In the genomic region with DNA sequence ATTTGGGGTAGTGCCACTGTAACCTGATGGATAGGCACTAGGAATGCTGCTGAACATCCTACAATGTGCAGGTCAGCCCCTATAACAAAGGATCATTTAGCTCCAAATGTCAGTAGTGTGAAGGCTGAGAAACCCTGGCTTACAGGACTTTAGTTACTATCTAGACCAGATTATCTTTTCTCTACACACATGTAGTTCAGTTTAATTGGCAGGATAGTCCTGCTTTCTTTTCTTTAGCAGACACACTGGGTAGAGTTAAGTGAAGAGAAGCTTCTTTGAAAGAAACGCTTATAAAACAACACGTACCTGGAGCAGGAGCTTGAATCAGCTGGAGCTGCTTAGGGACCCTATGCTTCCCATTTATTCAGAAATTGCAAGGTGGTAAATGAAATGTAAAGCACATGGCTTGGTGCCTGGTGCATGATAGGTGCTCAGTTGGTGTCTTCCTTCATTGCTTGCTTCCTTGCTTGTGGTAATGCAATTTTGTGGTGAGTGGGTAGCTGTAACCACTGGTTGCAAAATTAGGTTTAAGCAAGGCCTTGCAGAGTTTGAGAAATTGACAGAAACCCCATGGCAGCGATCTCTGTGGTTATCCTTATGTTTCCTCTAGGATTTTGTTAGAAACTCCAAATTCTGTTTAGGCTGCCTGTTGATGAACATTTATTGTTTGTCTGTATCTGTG, we compare ENCODE assay signal across 16 cellular contexts. TPM values are rescaled to one million over a fixed set of nuclear protein-coding genes. Genes with fewer than 3 reads are reported as not detected.
A peak's percentile ranks its signal among the peaks of the same experiment; 100 is the strongest.
DNase-seq lines count a peak whose midpoint lies in the region; ATAC-seq, FAIRE-seq and TF ChIP-seq lines count a peak whose summit lies in the region.
"Had no signal": no experiment of that assay in that cellular context is flagged by ENCODE, and none has a peak within 500 bp of the region (broad histone marks: within the 10 kb centered on the region; RNA-seq: fewer than 3 reads in every experiment).

No MANE protein-coding gene starts in this region.

- peaks cover 91% of the 10 kb centered on the region for H3K79me2 ChIP-seq in HepG2 (ENCODE audit: insufficient read depth, low read length)

- no peak overlapping the region for H3K4me3 ChIP-seq in HUES48 (ENCODE audit: low read depth, low read length)
- H3K4me3 ChIP-seq in HepG2 (replicated peaks in 1 of 3; ENCODE audit: insufficient read depth in 1 of 3, low read depth in 2 of 3, low read length in 3 of 3) = no peak overlapping the region

- no peak for TF ChIP-seq CTCF in HepG2 (CRISPR knock-in tag; IDR thresholded peaks at IDR 0.05)

- intact Hi-C loops in HepG2 (cut with micrococcal nuclease; ENCODE audit: unreplicated experiment) = no loop called here

- H3K4me2 ChIP-seq in HepG2 (ENCODE audit: low read depth, low read length) = no peak overlapping the region

- H3K27me3 ChIP-seq in HUES48 (ENCODE audit: control insufficient read depth, insufficient read depth, low read length) = no peaks in the 10 kb centered on the region
- no peaks in the 10 kb centered on the region for H3K27me3 ChIP-seq in HepG2 (ENCODE audit: control insufficient read depth in 1 of 2, insufficient read depth in 2 of 2, low read length in 2 of 2)

- no peaks in the 10 kb centered on the region for H3K9me3 ChIP-seq in HUES48 (ENCODE audit: control insufficient read depth, insufficient read depth, low read length)
- H3K9me3 ChIP-seq in HepG2 (ENCODE audit: low read length) = no peaks in the 10 kb centered on the region

- 98% methylated on average over 3 of the region's 3 CpGs for WGBS in HepG2 (ENCODE audit: low lambda C conversion rate)

- DNase-seq in AML-193 (lab: John Stamatoyannopoulos, UW) = peak; percentile 94 to 97
- peak; percentile 19 for DNase-seq in UCSD-AML1 (lab: John Stamatoyannopoulos, UW; ENCODE audit: unreplicated experiment)
- no peak for DNase-seq in HepG2 (ENCODE audit: low spot score)
- no peak for DNase-seq in HEK293T (ENCODE audit: extremely low spot score)
- DNase-seq in T1000 (lab: John Stamatoyannopoulos, UW) = no peak
- DNase-seq in ureter (ENCODE audit: low spot score) = no peak
- DNase-seq: amniotic stem cell, NCI-H510A treated with DMSO at 0.1 percent for 48 hours, retina had no signal

- POLR2A ChIA-PET in HepG2 (lab: Yijun Ruan, JAX) (interaction anchor here (1.2 kb wide), 1 partner anchor 9 kb away, joined by 3 read pairs; a partner anchor contains a TSS), HEK293T (lab: Yijun Ruan, JAX) (no interaction called here)

- CTCF ChIA-PET in HepG2 (lab: Yijun Ruan, JAX; ENCODE audit: low intra/inter-chr PET ratio, low total read pairs) = no interaction called here
- CTCF ChIA-PET in HEK293T (lab: Yijun Ruan, JAX) = interaction anchor here (0.8 kb wide), 2 partner anchors 24 to 48 kb away, joined by 3 read pairs; no protein-coding TSS in a partner anchor

- H4K20me1 ChIP-seq in HepG2 (ENCODE audit: insufficient read depth, low read length) = peaks cover 18% of the 10 kb centered on the region

- no peak for TF ChIP-seq POLR2A in HepG2 (IDR thresholded peaks at IDR 0.05; ENCODE audit: insufficient read depth in 1 of 2, low read depth in 2 of 2, low read length in 2 of 2)

- H2AFZ ChIP-seq in HepG2 (ENCODE audit: low read length) = no peak overlapping the region

- ATAC-seq in HepG2 (no peak), HG03045 (IDR thresholded peaks at IDR 0.05; ENCODE audit: unreplicated experiment) (no peak)

- no peak for FAIRE-seq in HepG2 (lab: Jason Lieb, UNC)
- FAIRE-seq: GM18507, HTR-8/SVneo, TTC549 had no signal

- H3K4me1 ChIP-seq in HUES48 (ENCODE audit: control insufficient read depth, insufficient read depth, low read length) (peaks cover 42% of the 10 kb centered on the region), HepG2 (ENCODE audit: insufficient read depth, low read length) (peaks cover 62% of the 10 kb centered on the region)

- TF ChIP-seq EP300 in HepG2 (IDR thresholded peaks at IDR 0.05; ENCODE audit: low read depth in 2 of 2, low read length in 2 of 2) (no peak), HepG2 (CRISPR knock-in tag; IDR thresholded peaks at IDR 0.05; ENCODE audit: borderline replicate concordance) (no peak)

- BruUV-seq in HepG2 (replicated peaks; lab: Mats Ljungman, UMichigan) = no TSS peak

- peaks cover 2% of the 10 kb centered on the region; the same call in 1 of the 2 replicates for H3K36me3 ChIP-seq in HUES48 (ENCODE audit: control insufficient read depth, insufficient read depth, low read length)
- H3K36me3 ChIP-seq in HepG2 (replicated peaks in 1 of 2; ENCODE audit: control insufficient read depth in 1 of 2, insufficient read depth in 2 of 2, low read length in 2 of 2) = no peaks in the 10 kb centered on the region; a peak in 1 of 5 replicates

- no peak for TF ChIP-seq RAD21 in HepG2 (CRISPR knock-in tag; IDR thresholded peaks at IDR 0.05)

- no peak overlapping the region for H3K9ac ChIP-seq in HUES48 (ENCODE audit: low read depth, low read length)
- no peak overlapping the region for H3K9ac ChIP-seq in HepG2 (ENCODE audit: insufficient read depth, low read depth, low read length)

- in situ Hi-C loops in HepG2 (cut with HindIII; ENCODE audit: extremely low pct_ligation_motif_present, low pct_unique_long_range_greater_than_20kb) = loop anchor here (10.0 kb wide), 1 partner anchor 84 kb away; no protein-coding TSS in a partner anchor

- H3K27ac ChIP-seq in HUES48 (ENCODE audit: low read depth, low read length) (peak overlapping the region; percentile 16), HepG2 (ENCODE audit: extremely low read length, insufficient read depth, low read length) (no peak overlapping the region)
- H3K27ac ChIP-seq: epithelial cell of prostate had no signal

RNA-seq across cellular contexts. Expression of a gene that starts 9.4 kb away (rescaled TPM):
- 175 and 204 TPM in 2 replicates for total RNA-seq in HepG2 (2016; rRNA removed; fragmentation: Illumina TruSeq; extraction: Trizol)
- 260 and 296 TPM in 2 replicates for total RNA-seq in HepG2 (2016; cell fraction: cytosol; rRNA removed; fragmentation: Illumina TruSeq; extraction: Trizol; ENCODE audit: low read depth)
- 189 and 192 TPM in 2 replicates for total RNA-seq in HepG2 (2016; cell fraction: insoluble cytoplasmic fraction; rRNA removed; fragmentation: Illumina TruSeq; extraction: Trizol)
- 531 and 570 TPM in 2 replicates for total RNA-seq in HepG2 (2016; cell fraction: membrane; rRNA removed; fragmentation: Illumina TruSeq; extraction: Trizol)
- 102 and 120 TPM in 2 replicates for total RNA-seq in HepG2 (2016; cell fraction: nucleus; rRNA removed; fragmentation: Illumina TruSeq; extraction: Trizol)
- polyA plus RNA-seq in HepG2 (2011; rRNA removed) = 96.9 and 123 TPM in 2 replicates
- polyA plus RNA-seq in HepG2 (2011; cell fraction: cytosol; rRNA removed) = 57.9 and 89.7 TPM in 2 replicates
- polyA plus RNA-seq in HepG2 (2011; cell fraction: nucleus; rRNA removed) = 22.0 and 27.5 TPM in 2 replicates
- polyA plus RNA-seq in HepG2 (2012) = 128 and 134 TPM in 2 replicates
- polyA plus RNA-seq in HepG2 (2016; cell fraction: cytosol; fragmentation: Illumina TruSeq; extraction: Trizol; ENCODE audit: low read depth) = 385 and 459 TPM in 2 replicates
- polyA plus RNA-seq in HepG2 (2016; cell fraction: insoluble cytoplasmic fraction; fragmentation: Illumina TruSeq; extraction: Trizol; ENCODE audit: low read depth) = 218 and 221 TPM in 2 replicates
- 534 and 554 TPM in 2 replicates for polyA plus RNA-seq in HepG2 (2016; cell fraction: membrane; fragmentation: Illumina TruSeq; extraction: Trizol; ENCODE audit: low read depth)
- polyA plus RNA-seq in HepG2 (2016; cell fraction: nucleus; fragmentation: Illumina TruSeq; extraction: Trizol; ENCODE audit: insufficient read depth, low read depth) = 143 and 144 TPM in 2 replicates
- polyA minus RNA-seq in HepG2 (2011; rRNA and poly(A)+ RNA removed; ENCODE audit: low replicate concordance) = 23.0 and 41.2 TPM in 2 replicates
- polyA minus RNA-seq in HepG2 (2011; cell fraction: cytosol; rRNA and poly(A)+ RNA removed) = 66.7 and 68.9 TPM in 2 replicates
- polyA minus RNA-seq in HepG2 (2011; cell fraction: nucleus; rRNA and poly(A)+ RNA removed) = 50.9 and 56.4 TPM in 2 replicates
- 80.3 TPM for total RNA-seq in ureter

RNA-seq across cellular contexts. Expression of a gene that starts 43.6 kb away (rescaled TPM):
- total RNA-seq in HepG2 (2016; rRNA removed; fragmentation: Illumina TruSeq; extraction: Trizol) = not detected in 2 replicates
- total RNA-seq in HepG2 (2016; cell fraction: cytosol; rRNA removed; fragmentation: Illumina TruSeq; extraction: Trizol; ENCODE audit: low read depth) = not detected in 2 replicates
- total RNA-seq in HepG2 (2016; cell fraction: insoluble cytoplasmic fraction; rRNA removed; fragmentation: Illumina TruSeq; extraction: Trizol) = not detected in 2 replicates
- not detected in 2 replicates for total RNA-seq in HepG2 (2016; cell fraction: membrane; rRNA removed; fragmentation: Illumina TruSeq; extraction: Trizol)
- total RNA-seq in HepG2 (2016; cell fraction: nucleus; rRNA removed; fragmentation: Illumina TruSeq; extraction: Trizol) = not detected in 2 replicates
- polyA plus RNA-seq in HepG2 (2011; rRNA removed) = not detected in 2 replicates
- not detected in 2 replicates for polyA plus RNA-seq in HepG2 (2011; cell fraction: cytosol; rRNA removed)
- polyA plus RNA-seq in HepG2 (2011; cell fraction: nucleus; rRNA removed) = not detected in 2 replicates
- polyA plus RNA-seq in HepG2 (2012) = 0.19 and 0.24 TPM in 2 replicates
- not detected in 2 replicates for polyA plus RNA-seq in HepG2 (2016; cell fraction: cytosol; fragmentation: Illumina TruSeq; extraction: Trizol; ENCODE audit: low read depth)
- polyA plus RNA-seq in HepG2 (2016; cell fraction: insoluble cytoplasmic fraction; fragmentation: Illumina TruSeq; extraction: Trizol; ENCODE audit: low read depth) = not detected in 2 replicates
- polyA plus RNA-seq in HepG2 (2016; cell fraction: membrane; fragmentation: Illumina TruSeq; extraction: Trizol; ENCODE audit: low read depth) = not detected in 2 replicates
- polyA plus RNA-seq in HepG2 (2016; cell fraction: nucleus; fragmentation: Illumina TruSeq; extraction: Trizol; ENCODE audit: insufficient read depth, low read depth) = not detected in 2 replicates
- not detected in 2 replicates for polyA minus RNA-seq in HepG2 (2011; rRNA and poly(A)+ RNA removed; ENCODE audit: low replicate concordance)
- polyA minus RNA-seq in HepG2 (2011; cell fraction: cytosol; rRNA and poly(A)+ RNA removed) = not detected in 2 replicates
- not detected in 2 replicates for polyA minus RNA-seq in HepG2 (2011; cell fraction: nucleus; rRNA and poly(A)+ RNA removed)
- total RNA-seq in ureter = 5.2 TPM
- total RNA-seq: H4 had no signal

RNA-seq across cellular contexts. Expression of a gene that starts 55.0 kb away (rescaled TPM):
- total RNA-seq in HepG2 (2016; rRNA removed; fragmentation: Illumina TruSeq; extraction: Trizol) (0.11 and 0.15 TPM in 2 replicates), ureter (0.70 TPM)
- total RNA-seq in HepG2 (2016; cell fraction: cytosol; rRNA removed; fragmentation: Illumina TruSeq; extraction: Trizol; ENCODE audit: low read depth) = 0.09 and 0.10 TPM in 2 replicates
- total RNA-seq in HepG2 (2016; cell fraction: insoluble cytoplasmic fraction; rRNA removed; fragmentation: Illumina TruSeq; extraction: Trizol) = 0.06 and 0.11 TPM in 2 replicates
- total RNA-seq in HepG2 (2016; cell fraction: membrane; rRNA removed; fragmentation: Illumina TruSeq; extraction: Trizol) = 0.10 TPM in 1 of 2 replicates, not detected in the other
- 0.40 and 0.50 TPM in 2 replicates for total RNA-seq in HepG2 (2016; cell fraction: nucleus; rRNA removed; fragmentation: Illumina TruSeq; extraction: Trizol)
- 0.01 and 0.05 TPM in 2 replicates for polyA plus RNA-seq in HepG2 (2011; rRNA removed)
- polyA plus RNA-seq in HepG2 (2011; cell fraction: cytosol; rRNA removed) = 0.04 and 0.09 TPM in 2 replicates
- polyA plus RNA-seq in HepG2 (2011; cell fraction: nucleus; rRNA removed) = 0.06 and 0.10 TPM in 2 replicates
- polyA plus RNA-seq in HepG2 (2012) = 0.04 TPM in 1 of 2 replicates, not detected in the other
- 0.05 TPM in 1 of 2 replicates, not detected in the other for polyA plus RNA-seq in HepG2 (2016; cell fraction: cytosol; fragmentation: Illumina TruSeq; extraction: Trizol; ENCODE audit: low read depth)
- 0.08 TPM in 1 of 2 replicates, not detected in the other for polyA plus RNA-seq in HepG2 (2016; cell fraction: insoluble cytoplasmic fraction; fragmentation: Illumina TruSeq; extraction: Trizol; ENCODE audit: low read depth)
- 0.06 TPM in 1 of 2 replicates, not detected in the other for polyA plus RNA-seq in HepG2 (2016; cell fraction: membrane; fragmentation: Illumina TruSeq; extraction: Trizol; ENCODE audit: low read depth)
- polyA plus RNA-seq in HepG2 (2016; cell fraction: nucleus; fragmentation: Illumina TruSeq; extraction: Trizol; ENCODE audit: insufficient read depth, low read depth) = 0.20 and 0.56 TPM in 2 replicates
- polyA minus RNA-seq in HepG2 (2011; rRNA and poly(A)+ RNA removed; ENCODE audit: low replicate concordance) = 0.05 TPM in 1 of 2 replicates, not detected in the other
- not detected in 2 replicates for polyA minus RNA-seq in HepG2 (2011; cell fraction: cytosol; rRNA and poly(A)+ RNA removed)
- polyA minus RNA-seq in HepG2 (2011; cell fraction: nucleus; rRNA and poly(A)+ RNA removed) = 0.25 and 0.26 TPM in 2 replicates
- total RNA-seq: H4 had no signal

Comparison
In these comparisons a context has a peak if more than half of its experiments do, and no peak if none do; other contexts are left out.
1. DNase-seq: peak in AML-193 (2 of 2) and UCSD-AML1 (single experiment); none in HepG2 (single experiment), HEK293T (single experiment), T1000 (single experiment) and ureter (single experiment).